Comparison of ENCODE assay signal across 9 cellular contexts in the genomic region with DNA sequence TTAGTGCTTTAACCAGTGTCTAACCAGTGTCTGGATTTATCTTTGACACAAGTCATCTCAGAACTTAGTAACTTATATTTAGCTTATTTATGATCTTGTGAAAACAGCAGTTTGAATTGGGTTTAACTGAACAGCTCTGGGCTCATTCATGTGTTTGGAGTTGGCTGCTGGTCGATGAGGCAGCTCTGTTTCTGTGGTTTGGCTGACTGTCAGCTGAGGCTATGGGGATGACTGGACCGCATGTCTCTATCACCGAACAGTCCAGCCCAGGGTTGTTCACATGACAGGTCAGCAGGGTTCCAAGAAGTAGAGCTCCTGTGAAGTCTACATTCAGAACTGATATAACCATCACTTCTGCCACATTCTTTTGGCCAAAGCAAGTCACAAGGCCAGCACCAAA. TPM values are rescaled to one million over a fixed set of nuclear protein-coding genes. Genes with fewer than 3 reads are reported as not detected.
DNase-seq lines count a peak whose midpoint lies in the region; ATAC-seq and TF ChIP-seq lines count a peak whose summit lies in the region.
"Had no signal": no experiment of that assay in that cellular context is flagged by ENCODE, and none has a peak within 500 bp of the region (broad histone marks: within the 10 kb centered on the region; RNA-seq: fewer than 3 reads in every experiment).

No MANE protein-coding gene starts in this region.

- no peaks in the 10 kb centered on the region for H3K27me3 ChIP-seq in skeletal muscle satellite cell (ENCODE audit: control insufficient read depth, insufficient read depth, low read length)

- H3K4me2 ChIP-seq in skeletal muscle satellite cell (ENCODE audit: low read length): peak overlapping the region; percentile 48

- TF ChIP-seq CTCF in cardiac fibroblast (IDR thresholded peaks at IDR 0.05; ENCODE audit: low read depth, low read length): no peak

- DNase-seq in EL: peak; percentile 94
- peak; percentile 84 to 92 for DNase-seq in cardiac fibroblast (ENCODE audit: low read depth in 2 of 2)
- no peak for DNase-seq in DMS53 treated with DMSO at 0.1 percent for 48 hours (lab: John Stamatoyannopoulos, UW; ENCODE audit: unreplicated experiment)
- no peak for DNase-seq in activated CD4-positive, alpha-beta T cell treated with anti-CD3 and anti-CD28 coated beads, Interleukin-2, amount 50 U/mL, for 1 hour
- no peak for DNase-seq in NCI-H526 treated with DMSO at 0.1 percent for 48 hours (lab: John Stamatoyannopoulos, UW)
- DNase-seq: activated naive CD8-positive, alpha-beta T cell treated with anti-CD3 and anti-CD28 coated beads, Interleukin-2, amount 10 ng/mL, durations not matched to agents 7 days and 5 days had no signal

- no peaks in the 10 kb centered on the region for H3K36me3 ChIP-seq in skeletal muscle satellite cell (ENCODE audit: insufficient read depth, low read length)

- H3K9ac ChIP-seq in skeletal muscle satellite cell (ENCODE audit: low read depth, low read length): no peak overlapping the region

- H3K4me1 ChIP-seq in skeletal muscle satellite cell (ENCODE audit: control insufficient read depth, insufficient read depth, low read length): peaks cover 14% of the 10 kb centered on the region

- peak; percentile 88 for ATAC-seq in GM21381 (IDR thresholded peaks at IDR 0.05; ENCODE audit: unreplicated experiment)
- peak; percentile 92 for ATAC-seq in HG03460 (IDR thresholded peaks at IDR 0.05; ENCODE audit: unreplicated experiment)

- H3K4me3 ChIP-seq in cardiac fibroblast (replicated peaks in 1 of 2; ENCODE audit: low read depth in 2 of 2, low read length in 2 of 2) (no peak overlapping the region), skeletal muscle satellite cell (ENCODE audit: low read length) (no peak overlapping the region)

- H3K9me3 ChIP-seq in skeletal muscle satellite cell (replicated peaks; ENCODE audit: low read length): no peaks in the 10 kb centered on the region

RNA-seq across cellular contexts. Expression of a gene that starts 29.1 kb away (rescaled TPM):
- 5.0 and 5.3 TPM in 2 replicates for total RNA-seq in skeletal muscle satellite cell (2012; rRNA removed)

Comparison
In these comparisons a context has a peak if more than half of its experiments do, and no peak if none do; other contexts are left out.
1. DNase-seq: peak in EL (single experiment) and cardiac fibroblast (2 of 2); none in DMS53 treated with DMSO at 0.1 percent for 48 hours (single experiment), activated CD4-positive, alpha-beta T cell treated with anti-CD3 and anti-CD28 coated beads, Interleukin-2, amount 50 U/mL, for 1 hour (single experiment) and NCI-H526 treated with DMSO at 0.1 percent for 48 hours (single experiment).